ENCODE assay signal across 8 cellular contexts in genomic region chr2:36966370-36967235, GRCh38. TPM values are rescaled to one million over a fixed set of nuclear protein-coding genes. Genes with fewer than 3 reads are reported as not detected.
DNase-seq lines count a peak whose midpoint lies in the region; ATAC-seq and TF ChIP-seq lines count a peak whose summit lies in the region.

TSS of gene STRN (minus strand) at chr2:36966536. CDS start at chr2:36966463, 73 bp downstream.

- no peaks in the 10 kb centered on the region for H3K36me3 Mint-ChIP-seq in progenitor cell of endocrine pancreas (ENCODE audit: insufficient read depth)

- H3K4me3 Mint-ChIP-seq in progenitor cell of endocrine pancreas (ENCODE audit: low read depth) = peak within 1 kb of the TSS; percentile 97

- WGBS in adrenal gland, 4 donors = 0 to 1% (median 0%) methylated on average over 19 to 91 of the region's 91 CpGs
- 0 to 1% methylated on average over 68 to 91 of the region's 91 CpGs for WGBS in heart right ventricle, 2 donors

- peaks cover 41% of the 10 kb centered on the region for H3K4me1 Mint-ChIP-seq in progenitor cell of endocrine pancreas (ENCODE audit: low read depth)

- peak within 1 kb of the TSS; percentile 43 to 99 (median 78) for H3K4me3 ChIP-seq in adrenal gland
- peak within 1 kb of the TSS; percentile 45 to 98 (median 82) for H3K4me3 ChIP-seq in heart right ventricle
- H3K4me3 ChIP-seq in upper lobe of right lung = peak within 1 kb of the TSS; percentile 90

- peak within 1 kb of the TSS; percentile 95 for H3K27ac Mint-ChIP-seq in progenitor cell of endocrine pancreas

- DNase-seq in NCI-H146 treated with DMSO at 0.1 percent for 48 hours (lab: John Stamatoyannopoulos, UW; ENCODE audit: unreplicated experiment) = peak; percentile 89
- peak; percentile 95 to 99 (median 96) for DNase-seq in T-helper 1 cell
- DNase-seq in adrenal gland = peak; percentile 96 to 98 (median 97)
- DNase-seq in heart right ventricle = peak; percentile 96 to 98
- DNase-seq in progenitor cell of endocrine pancreas (ENCODE audit: low spot score, unreplicated experiment) = peak; percentile 94
- peak; percentile 99 for DNase-seq in upper lobe of right lung

- H3K4me1 ChIP-seq in adrenal gland (replicated peaks in 1 of 2) (peaks cover 0 to 18% of the 10 kb centered on the region in 2 donors), heart right ventricle (peaks cover 0 to 48% (median 35%) of the 10 kb centered on the region in 9 donors), upper lobe of right lung (peaks cover 26% of the 10 kb centered on the region)

- H3K27me3 Mint-ChIP-seq in progenitor cell of endocrine pancreas = no peaks in the 10 kb centered on the region

- H3K36me3 ChIP-seq in adrenal gland (replicated peaks in 1 of 2) (no peaks in the 10 kb centered on the region), heart right ventricle (no peaks in the 10 kb centered on the region), upper lobe of right lung (no peaks in the 10 kb centered on the region)

- H3K9me3 ChIP-seq in adrenal gland (replicated peaks in 1 of 3) = no peaks in the 10 kb centered on the region
- H3K9me3 ChIP-seq in heart right ventricle = no peaks in the 10 kb centered on the region
- no peaks in the 10 kb centered on the region for H3K9me3 ChIP-seq in upper lobe of right lung

- H3K9me3 Mint-ChIP-seq in progenitor cell of endocrine pancreas (ENCODE audit: low read depth) = no peaks in the 10 kb centered on the region

- intact Hi-C loops in adrenal gland (cut with DNase I) (no loop called here), heart right ventricle (cut with DNase I) (loop anchor here in 2 of 10 donors (5.0 to 10.0 kb wide), 2 partner anchors 34 to 52 kb away; no protein-coding TSS in a partner anchor), upper lobe of right lung (cut with DNase I) (no loop called here)

- TF ChIP-seq POLR2A in GM15510 (IDR thresholded peaks at IDR 0.05; ENCODE audit: borderline replicate concordance, extremely low read depth, insufficient read length) (peak; percentile 74), adrenal gland (IDR thresholded peaks at IDR 0.05) (peak; percentile 70 to 89)

- H3K27ac ChIP-seq in adrenal gland = peak within 1 kb of the TSS in 4 of 5 donors; percentile 76 to 92 (median 86)
- H3K27ac ChIP-seq in heart right ventricle = peak within 1 kb of the TSS; percentile 78 to 96 (median 94)
- peak within 1 kb of the TSS; percentile 91 for H3K27ac ChIP-seq in upper lobe of right lung

- H3K27me3 ChIP-seq in adrenal gland (no peaks in the 10 kb centered on the region), heart right ventricle (no peaks in the 10 kb centered on the region), upper lobe of right lung (no peaks in the 10 kb centered on the region)

- ATAC-seq in HG02884 (IDR thresholded peaks at IDR 0.05; ENCODE audit: unreplicated experiment) = peak; percentile 95
- ATAC-seq in heart right ventricle = peak; percentile 96 to 99 (median 98)
- peak; percentile 98 for ATAC-seq in upper lobe of right lung

- no peak for TF ChIP-seq CTCF in adrenal gland (IDR thresholded peaks at IDR 0.05)
- TF ChIP-seq CTCF in heart right ventricle (IDR thresholded peaks at IDR 0.05) = no peak
- TF ChIP-seq CTCF in progenitor cell of endocrine pancreas (IDR thresholded peaks at IDR 0.05; ENCODE audit: unreplicated experiment) = no peak
- TF ChIP-seq CTCF in upper lobe of right lung (IDR thresholded peaks at IDR 0.05) = no peak

RNA-seq across cellular contexts. Expression of gene STRN, which starts in this region (rescaled TPM):
- 10 to 100 TPM; 12.3 to 36.9 (median 20.5) TPM for total RNA-seq in adrenal gland
- 10 to 100 TPM in 1 of 3 donors, 1 to 10 TPM in 2; 2.6 to 13.4 (median 3.4) TPM for polyA plus RNA-seq in adrenal gland
- 100 to 1,000 TPM in 2 of 10 donors, 10 to 100 TPM in 8; 37.0 to 102 (median 67.8) TPM for total RNA-seq in heart right ventricle
- polyA plus RNA-seq in heart right ventricle = 10 to 100 TPM in 1 of 2 donors, 1 to 10 TPM in 1; 8.6 to 12.2 TPM
- 17.6 and 19.9 TPM in 2 replicates for total RNA-seq in progenitor cell of endocrine pancreas
- 33.1 TPM for total RNA-seq in upper lobe of right lung

Comparison
In these comparisons a context has a peak if more than half of its experiments do, and no peak if none do; other contexts are left out.
1. Peak in every context shown above with its lines: DNase-seq, ATAC-seq, H3K4me3 ChIP-seq and H3K27ac ChIP-seq.